In genomic region chr1:24186031-24186710, GRCh38 we compare ENCODE assay signal across 8 cellular contexts. TPM values are rescaled to one million over a fixed set of nuclear protein-coding genes. Genes with fewer than 3 reads are reported as not detected.
A peak's percentile ranks its signal among the peaks of the same experiment; 100 is the strongest.
DNase-seq lines count a peak whose midpoint lies in the region; ATAC-seq, FAIRE-seq and TF ChIP-seq lines count a peak whose summit lies in the region.

No MANE protein-coding gene starts in this region.

- TF ChIP-seq CTCF in kidney (IDR thresholded peaks at IDR 0.05; ENCODE audit: borderline replicate concordance, extremely low read depth, insufficient read depth) (no peak), uterus (IDR thresholded peaks at IDR 0.05) (no peak)

- no peaks in the 10 kb centered on the region for H3K36me3 ChIP-seq in kidney (ENCODE audit: control insufficient read depth in 1 of 2, insufficient read depth in 2 of 2, low read length in 2 of 2)
- H3K36me3 ChIP-seq in uterus: no peaks in the 10 kb centered on the region

- peak overlapping the region in 1 of 2 donors; percentile 81 for H3K9ac ChIP-seq in kidney (ENCODE audit: low read length in 2 of 2)

- no peak for ATAC-seq in activated T-cell treated with anti-CD3 and anti-CD28 coated beads, Interleukin-2, amount 50 U/mL, for 4 hours
- ATAC-seq in stimulated activated effector memory CD8-positive, alpha-beta T cell treated with anti-CD3 and anti-CD28 coated beads, Interleukin-12 subunit alpha, Interleukin-12 subunit beta, amount 100 ng/mL, for 72 hours: no peak
- no peak for ATAC-seq in GM18909 (IDR thresholded peaks at IDR 0.05; ENCODE audit: poor library complexity, unreplicated experiment)

- no peaks in the 10 kb centered on the region for H3K27me3 ChIP-seq in uterus

- H3K9me3 ChIP-seq in kidney (ENCODE audit: control insufficient read depth in 1 of 2, low read length in 2 of 2) (no peaks in the 10 kb centered on the region), uterus (no peaks in the 10 kb centered on the region)

- H3K9me3 Mint-ChIP-seq in activated T-cell treated with anti-CD3 and anti-CD28 coated beads, Interleukin-2, amount 50 U/mL, for 4 hours: no peaks in the 10 kb centered on the region
- peaks cover 4% of the 10 kb centered on the region for H3K9me3 Mint-ChIP-seq in activated T-helper 1 cell treated with anti-CD3 and anti-CD28 coated beads, Interleukin-12 subunit alpha, Interleukin-12 subunit beta, Interleukin-2, Interleukin-4 antibody, amounts not matched to agents 30 ng/mL and 10 ng/mL and 1 ng/mL, durations not matched to agents 14 hours and 24 hours and 36 hours
- H3K9me3 Mint-ChIP-seq in stimulated activated effector memory CD8-positive, alpha-beta T cell treated with anti-CD3 and anti-CD28 coated beads, Interleukin-12 subunit alpha, Interleukin-12 subunit beta, amount 100 ng/mL, for 72 hours: no peaks in the 10 kb centered on the region

- H3K4me3 ChIP-seq in kidney (ENCODE audit: low read length in 2 of 2) (peak overlapping the region; percentile 55 to 73), uterus (no peak overlapping the region)

- H3K27ac Mint-ChIP-seq in activated T-helper 1 cell treated with anti-CD3 and anti-CD28 coated beads, Interleukin-12 subunit alpha, Interleukin-12 subunit beta, Interleukin-2, Interleukin-4 antibody, amounts not matched to agents 30 ng/mL and 10 ng/mL and 1 ng/mL, durations not matched to agents 14 hours and 24 hours and 36 hours: peak overlapping the region; percentile 23
- peak overlapping the region; percentile 79 for H3K27ac Mint-ChIP-seq in stimulated activated effector memory CD8-positive, alpha-beta T cell treated with anti-CD3 and anti-CD28 coated beads, Interleukin-12 subunit alpha, Interleukin-12 subunit beta, amount 100 ng/mL, for 72 hours

- H3K27ac ChIP-seq in kidney (ENCODE audit: low read depth in 2 of 2, low read length in 2 of 2): peak overlapping the region; percentile 8 to 78
- H3K27ac ChIP-seq in uterus: peak overlapping the region in 1 of 2 donors; percentile 58

- peaks cover 35% of the 10 kb centered on the region for H3K4me1 Mint-ChIP-seq in activated T-cell treated with anti-CD3 and anti-CD28 coated beads, Interleukin-2, amount 50 U/mL, for 4 hours (ENCODE audit: low read depth)
- H3K4me1 Mint-ChIP-seq in activated T-helper 1 cell treated with anti-CD3 and anti-CD28 coated beads, Interleukin-12 subunit alpha, Interleukin-12 subunit beta, Interleukin-2, Interleukin-4 antibody, amounts not matched to agents 30 ng/mL and 10 ng/mL and 1 ng/mL, durations not matched to agents 14 hours and 24 hours and 36 hours (ENCODE audit: low read depth): peaks cover 30% of the 10 kb centered on the region
- peaks cover 50% of the 10 kb centered on the region for H3K4me1 Mint-ChIP-seq in stimulated activated effector memory CD8-positive, alpha-beta T cell treated with anti-CD3 and anti-CD28 coated beads, Interleukin-12 subunit alpha, Interleukin-12 subunit beta, amount 100 ng/mL, for 72 hours

- intact Hi-C loops in activated T-helper 1 cell treated with anti-CD3 and anti-CD28 coated beads, Interleukin-12 subunit alpha, Interleukin-12 subunit beta, Interleukin-2, Interleukin-4 antibody, amounts not matched to agents 30 ng/mL and 10 ng/mL and 1 ng/mL, durations not matched to agents 14 hours and 24 hours and 36 hours (cut with micrococcal nuclease): loop anchor here (2.0 to 10.0 kb wide), 2 partner anchors 15 to 559 kb away; partner anchors contain the start of gene CLIC4
- intact Hi-C loops in kidney (cut with DNase I): no loop called here
- intact Hi-C loops in uterus (cut with DNase I; ENCODE audit: low total_unique reads): no loop called here

- H3K4me1 ChIP-seq in kidney (ENCODE audit: control insufficient read depth in 1 of 2, insufficient read depth in 1 of 2, low read depth in 1 of 2, low read length in 2 of 2) (peaks cover 0 to 4% of the 10 kb centered on the region in 2 donors), uterus (no peaks in the 10 kb centered on the region)

- FAIRE-seq in kidney (lab: Jason Lieb, UNC): no peak

- DNase-seq in activated T-cell treated with anti-CD3 and anti-CD28 coated beads, Interleukin-2, amount 50 U/mL, for 4 hours: no peak
- DNase-seq in activated T-cell treated with anti-CD3 and anti-CD28 coated beads, Interleukin-2, amount 50 U/mL, for 48 hours: no peak
- no peak for DNase-seq in activated T-helper 1 cell treated with anti-CD3 and anti-CD28 coated beads, Interleukin-12 subunit alpha, Interleukin-12 subunit beta, Interleukin-2, Interleukin-4 antibody, amounts not matched to agents 30 ng/mL and 10 ng/mL and 1 ng/mL, durations not matched to agents 14 hours and 24 hours and 36 hours (ENCODE audit: low spot score)
- DNase-seq in kidney (no peak), uterus (no peak), NCI-H2171 treated with DMSO at 0.1 percent for 48 hours (lab: John Stamatoyannopoulos, UW) (no peak)
- DNase-seq in stimulated activated effector memory CD8-positive, alpha-beta T cell treated with anti-CD3 and anti-CD28 coated beads, Interleukin-12 subunit alpha, Interleukin-12 subunit beta, amount 100 ng/mL, for 72 hours (ENCODE audit: low spot score in 2 of 2): no peak

- TF ChIP-seq POLR2A in uterus (IDR thresholded peaks at IDR 0.05): no peak

- no peaks in the 10 kb centered on the region for H3K36me3 Mint-ChIP-seq in activated T-cell treated with anti-CD3 and anti-CD28 coated beads, Interleukin-2, amount 50 U/mL, for 4 hours (ENCODE audit: insufficient read depth)
- H3K36me3 Mint-ChIP-seq in activated T-helper 1 cell treated with anti-CD3 and anti-CD28 coated beads, Interleukin-12 subunit alpha, Interleukin-12 subunit beta, Interleukin-2, Interleukin-4 antibody, amounts not matched to agents 30 ng/mL and 10 ng/mL and 1 ng/mL, durations not matched to agents 14 hours and 24 hours and 36 hours (ENCODE audit: low read depth): no peaks in the 10 kb centered on the region
- H3K36me3 Mint-ChIP-seq in stimulated activated effector memory CD8-positive, alpha-beta T cell treated with anti-CD3 and anti-CD28 coated beads, Interleukin-12 subunit alpha, Interleukin-12 subunit beta, amount 100 ng/mL, for 72 hours: peaks cover 11% of the 10 kb centered on the region

- peaks cover 2% of the 10 kb centered on the region for H3K27me3 Mint-ChIP-seq in activated T-cell treated with anti-CD3 and anti-CD28 coated beads, Interleukin-2, amount 50 U/mL, for 4 hours (ENCODE audit: low read depth)
- H3K27me3 Mint-ChIP-seq in activated T-helper 1 cell treated with anti-CD3 and anti-CD28 coated beads, Interleukin-12 subunit alpha, Interleukin-12 subunit beta, Interleukin-2, Interleukin-4 antibody, amounts not matched to agents 30 ng/mL and 10 ng/mL and 1 ng/mL, durations not matched to agents 14 hours and 24 hours and 36 hours (ENCODE audit: insufficient read depth): peaks cover 8% of the 10 kb centered on the region

- H3K4me3 Mint-ChIP-seq in activated T-cell treated with anti-CD3 and anti-CD28 coated beads, Interleukin-2, amount 50 U/mL, for 4 hours: peak overlapping the region; percentile 78
- peak overlapping the region; percentile 76 for H3K4me3 Mint-ChIP-seq in activated T-helper 1 cell treated with anti-CD3 and anti-CD28 coated beads, Interleukin-12 subunit alpha, Interleukin-12 subunit beta, Interleukin-2, Interleukin-4 antibody, amounts not matched to agents 30 ng/mL and 10 ng/mL and 1 ng/mL, durations not matched to agents 14 hours and 24 hours and 36 hours
- H3K4me3 Mint-ChIP-seq in stimulated activated effector memory CD8-positive, alpha-beta T cell treated with anti-CD3 and anti-CD28 coated beads, Interleukin-12 subunit alpha, Interleukin-12 subunit beta, amount 100 ng/mL, for 72 hours: peak overlapping the region; percentile 73

RNA-seq across cellular contexts. Expression of gene IFNLR1, which starts 0.9 kb away (rescaled TPM):
- 1 to 10 TPM; 3.4 to 5.1 (median 4.6) TPM for total RNA-seq in activated T-cell treated with anti-CD3 and anti-CD28 coated beads, Interleukin-2, amount 50 U/mL, for 4 hours
- 2.2 and 3.1 TPM in 2 replicates for total RNA-seq in activated T-helper 1 cell treated with anti-CD3 and anti-CD28 coated beads, Interleukin-12 subunit alpha, Interleukin-12 subunit beta, Interleukin-2, Interleukin-4 antibody, amounts not matched to agents 30 ng/mL and 10 ng/mL and 1 ng/mL, durations not matched to agents 14 hours and 24 hours and 36 hours
- total RNA-seq in kidney: 4.8 TPM
- polyA plus RNA-seq in kidney (ENCODE audit: insufficient read depth, low read depth, low replicate concordance): 1.6 TPM
- total RNA-seq in uterus: 1 to 10 TPM in 2 of 4 donors, under 1 TPM in 1, not detected in 1; 0.29 to 2.6 (median 1.3) TPM

RNA-seq across cellular contexts. Expression of gene IL22RA1, which starts 43.2 kb away (rescaled TPM):
- total RNA-seq in activated T-cell treated with anti-CD3 and anti-CD28 coated beads, Interleukin-2, amount 50 U/mL, for 4 hours: under 1 TPM in 1 of 3 donors, not detected in 2; 0.08 TPM
- not detected in 2 replicates for total RNA-seq in activated T-helper 1 cell treated with anti-CD3 and anti-CD28 coated beads, Interleukin-12 subunit alpha, Interleukin-12 subunit beta, Interleukin-2, Interleukin-4 antibody, amounts not matched to agents 30 ng/mL and 10 ng/mL and 1 ng/mL, durations not matched to agents 14 hours and 24 hours and 36 hours
- total RNA-seq in kidney (1.4 TPM), uterus (under 1 TPM in 2 of 4 donors, not detected in 2; 0.21 to 0.37 TPM)
- polyA plus RNA-seq in kidney (ENCODE audit: insufficient read depth, low read depth, low replicate concordance): 1.4 TPM

Comparison
In these comparisons a context has a peak if more than half of its experiments do, and no peak if none do; other contexts are left out.
1. H3K4me3 ChIP-seq: peak in kidney (2 of 2); none in uterus (0 of 2).
2. Peak in every context shown above with its lines, with median percentiles within 50 percentile points of each other: H3K4me3 Mint-ChIP-seq.